8 cellular contexts compared by ENCODE assay signal in the genomic region with DNA sequence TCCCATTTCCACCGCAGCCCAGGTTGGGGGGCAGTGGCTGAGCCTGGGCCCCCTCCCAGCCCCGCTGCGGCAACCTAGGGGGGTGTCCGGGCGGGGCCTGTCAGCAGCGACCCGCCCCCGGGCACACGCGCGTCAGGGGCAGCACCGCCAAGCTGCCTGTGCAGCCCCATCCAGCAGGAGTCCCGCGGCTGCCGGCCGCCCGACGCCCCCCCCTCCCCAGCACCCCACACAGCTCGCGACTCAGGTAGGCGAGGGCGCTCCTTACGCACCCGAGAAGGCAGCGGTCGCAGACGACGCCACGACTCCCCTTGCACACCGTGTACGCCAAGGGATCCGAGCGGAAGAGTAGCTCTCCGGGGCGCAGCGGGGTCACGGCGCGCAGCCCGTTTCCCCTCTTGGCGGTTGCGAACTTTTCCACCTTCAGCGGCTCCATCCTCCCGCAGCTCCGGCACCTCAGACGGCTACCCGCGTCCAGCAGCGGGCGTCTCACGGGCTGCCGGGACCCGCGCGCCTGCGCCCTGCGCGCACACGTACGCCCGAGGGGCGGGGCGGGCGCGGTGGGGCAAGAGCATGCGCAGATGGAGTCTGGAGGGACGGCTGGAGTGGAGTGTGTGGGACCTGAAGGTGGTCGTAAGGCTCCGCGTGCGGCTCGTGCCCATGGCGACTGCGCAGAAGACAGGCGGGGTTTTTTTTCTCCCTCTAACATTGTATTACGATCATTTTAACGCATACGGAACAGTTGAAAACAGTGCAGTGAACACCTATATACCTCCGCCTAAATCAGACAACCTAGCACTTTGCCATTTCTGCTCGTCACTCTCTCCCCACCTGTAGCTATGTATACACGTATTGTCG. TPM values are rescaled to one million over a fixed set of nuclear protein-coding genes. Genes with fewer than 3 reads are reported as not detected.
A peak's percentile ranks its signal among the peaks of the same experiment; 100 is the strongest.
DNase-seq lines count a peak whose midpoint lies in the region; ATAC-seq and TF ChIP-seq lines count a peak whose summit lies in the region.

A gene (minus strand): TSS at position 495 of the 855 bp plus-strand sequence.

- no TSS peak for BruUV-seq in Panc1 (replicated peaks; lab: Mats Ljungman, UMichigan)

- peaks cover 4% of the 10 kb centered on the region; the same call in 1 of the 2 replicates for H3K36me3 ChIP-seq in Panc1 (ENCODE audit: control insufficient read depth, insufficient read depth, low read length)

- H3K36me3 Mint-ChIP-seq in activated T-cell treated with anti-CD3 and anti-CD28 coated beads, Interleukin-2, amount 50 U/mL, for 72 hours (ENCODE audit: insufficient read depth in 2 of 2): peaks cover 0 to 2% of the 10 kb centered on the region in 2 donors
- H3K36me3 Mint-ChIP-seq in nephron (ENCODE audit: low read depth): no peaks in the 10 kb centered on the region
- peaks cover 28% of the 10 kb centered on the region for H3K36me3 Mint-ChIP-seq in stimulated activated naive CD8-positive, alpha-beta T cell treated with anti-CD3 and anti-CD28 coated beads, Interleukin-15, Interleukin-2, amounts not matched to agents 100 ng/mL and 50 ng/mL, for 24 hours (ENCODE audit: low read depth)

- H3K4me3 Mint-ChIP-seq in activated T-cell treated with anti-CD3 and anti-CD28 coated beads, Interleukin-2, amount 50 U/mL, for 72 hours: peak within 1 kb of the TSS; percentile 84 to 99
- H3K4me3 Mint-ChIP-seq in nephron: peak within 1 kb of the TSS; percentile 81 to 91 (median 89)
- peak within 1 kb of the TSS; percentile 96 for H3K4me3 Mint-ChIP-seq in stimulated activated naive CD8-positive, alpha-beta T cell treated with anti-CD3 and anti-CD28 coated beads, Interleukin-15, Interleukin-2, amounts not matched to agents 100 ng/mL and 50 ng/mL, for 24 hours

- in situ Hi-C loops in Panc1 (cut with HindIII; ENCODE audit: low pct_unique_long_range_greater_than_20kb, low sequenced_read_pairs): no loop called here

- H3K4me1 Mint-ChIP-seq in activated T-cell treated with anti-CD3 and anti-CD28 coated beads, Interleukin-2, amount 50 U/mL, for 72 hours (ENCODE audit: low read depth): peaks cover 37% of the 10 kb centered on the region
- H3K4me1 Mint-ChIP-seq in nephron: peaks cover 13% of the 10 kb centered on the region
- peaks cover 31% of the 10 kb centered on the region for H3K4me1 Mint-ChIP-seq in stimulated activated naive CD8-positive, alpha-beta T cell treated with anti-CD3 and anti-CD28 coated beads, Interleukin-15, Interleukin-2, amounts not matched to agents 100 ng/mL and 50 ng/mL, for 24 hours (ENCODE audit: low read depth)

- no peak for TF ChIP-seq EP300 in Ishikawa (IDR thresholded peaks at IDR 0.05; ENCODE audit: borderline replicate concordance)

- no peaks in the 10 kb centered on the region for H3K27me3 ChIP-seq in Panc1 (ENCODE audit: control insufficient read depth, insufficient read depth, low read length)

- DNase-seq in DMS79 (lab: John Stamatoyannopoulos, UW) (peak; percentile 70), Panc1 (ENCODE audit: low read depth, low spot score) (no peak), fibroblast of peridontal ligament (ENCODE audit: extremely low read depth) (peak; percentile 58)
- DNase-seq in activated T-cell treated with anti-CD3 and anti-CD28 coated beads, Interleukin-2, amount 50 U/mL, for 72 hours: peak; percentile 83 to 86

- H3K9me3 Mint-ChIP-seq in activated T-cell treated with anti-CD3 and anti-CD28 coated beads, Interleukin-2, amount 50 U/mL, for 72 hours: no peaks in the 10 kb centered on the region
- H3K9me3 Mint-ChIP-seq in nephron: no peaks in the 10 kb centered on the region
- no peaks in the 10 kb centered on the region for H3K9me3 Mint-ChIP-seq in stimulated activated naive CD8-positive, alpha-beta T cell treated with anti-CD3 and anti-CD28 coated beads, Interleukin-15, Interleukin-2, amounts not matched to agents 100 ng/mL and 50 ng/mL, for 24 hours

- H3K4me1 ChIP-seq in Panc1 (ENCODE audit: control insufficient read depth, insufficient read depth, low read length): peaks cover 6% of the 10 kb centered on the region

- peak within 1 kb of the TSS; percentile 91 for H3K27ac Mint-ChIP-seq in activated T-cell treated with anti-CD3 and anti-CD28 coated beads, Interleukin-2, amount 50 U/mL, for 72 hours
- H3K27ac Mint-ChIP-seq in nephron: peak within 1 kb of the TSS; percentile 54 to 84 (median 71)
- peak within 1 kb of the TSS; percentile 90 for H3K27ac Mint-ChIP-seq in stimulated activated naive CD8-positive, alpha-beta T cell treated with anti-CD3 and anti-CD28 coated beads, Interleukin-15, Interleukin-2, amounts not matched to agents 100 ng/mL and 50 ng/mL, for 24 hours

- no peaks in the 10 kb centered on the region for H3K9me3 ChIP-seq in Panc1 (ENCODE audit: control insufficient read depth, insufficient read depth, low read depth, low read length)

- no peaks in the 10 kb centered on the region for H3K27me3 Mint-ChIP-seq in activated T-cell treated with anti-CD3 and anti-CD28 coated beads, Interleukin-2, amount 50 U/mL, for 72 hours (ENCODE audit: low read depth)
- H3K27me3 Mint-ChIP-seq in nephron (ENCODE audit: low read depth): peaks cover 6% of the 10 kb centered on the region
- H3K27me3 Mint-ChIP-seq in stimulated activated naive CD8-positive, alpha-beta T cell treated with anti-CD3 and anti-CD28 coated beads, Interleukin-15, Interleukin-2, amounts not matched to agents 100 ng/mL and 50 ng/mL, for 24 hours: no peaks in the 10 kb centered on the region

- intact Hi-C loops in Panc1 (cut with micrococcal nuclease; ENCODE audit: unreplicated experiment): no loop called here

- TF ChIP-seq RAD21 in Ishikawa (IDR thresholded peaks at IDR 0.05; ENCODE audit: low read depth): no peak

- peak within 1 kb of the TSS; percentile 68 to 77 for H3K4me3 ChIP-seq in Panc1 (ENCODE audit: low read depth in 2 of 2, low read length in 2 of 2)

- ATAC-seq in GM21619 (IDR thresholded peaks at IDR 0.05; ENCODE audit: unreplicated experiment) (peak; percentile 74), Panc1 (peak; percentile 92)
- ATAC-seq in activated T-cell treated with anti-CD3 and anti-CD28 coated beads, Interleukin-2, amount 50 U/mL, for 72 hours (replicated peaks in 1 of 2): peak; percentile 90 to 91

- POLR2A ChIA-PET in Panc1 (lab: Charles Lee): interaction anchor here (0.5 to 0.7 kb wide), 2 partner anchors 9 to 11 kb away, joined by 3 read pairs; no protein-coding TSS in a partner anchor

- H3K27ac ChIP-seq in Panc1 (ENCODE audit: low read length): peak within 1 kb of the TSS; percentile 54

- no peak; the same call in 1 of the 2 replicates for TF ChIP-seq CTCF in Panc1 (IDR thresholded peaks at IDR 0.05)
- peak in 1 of 3 experiments; percentile 13 for TF ChIP-seq CTCF in nephron (IDR thresholded peaks at IDR 0.05; ENCODE audit: unreplicated experiment in 3 of 3)

- CTCF ChIA-PET in Panc1 (lab: Charles Lee): no interaction called here

TF ChIP-seq in Ishikawa, 13 proteins besides CTCF, POLR2A, EP300 and RAD21:
- TF ChIP-seq, protein P1, sequence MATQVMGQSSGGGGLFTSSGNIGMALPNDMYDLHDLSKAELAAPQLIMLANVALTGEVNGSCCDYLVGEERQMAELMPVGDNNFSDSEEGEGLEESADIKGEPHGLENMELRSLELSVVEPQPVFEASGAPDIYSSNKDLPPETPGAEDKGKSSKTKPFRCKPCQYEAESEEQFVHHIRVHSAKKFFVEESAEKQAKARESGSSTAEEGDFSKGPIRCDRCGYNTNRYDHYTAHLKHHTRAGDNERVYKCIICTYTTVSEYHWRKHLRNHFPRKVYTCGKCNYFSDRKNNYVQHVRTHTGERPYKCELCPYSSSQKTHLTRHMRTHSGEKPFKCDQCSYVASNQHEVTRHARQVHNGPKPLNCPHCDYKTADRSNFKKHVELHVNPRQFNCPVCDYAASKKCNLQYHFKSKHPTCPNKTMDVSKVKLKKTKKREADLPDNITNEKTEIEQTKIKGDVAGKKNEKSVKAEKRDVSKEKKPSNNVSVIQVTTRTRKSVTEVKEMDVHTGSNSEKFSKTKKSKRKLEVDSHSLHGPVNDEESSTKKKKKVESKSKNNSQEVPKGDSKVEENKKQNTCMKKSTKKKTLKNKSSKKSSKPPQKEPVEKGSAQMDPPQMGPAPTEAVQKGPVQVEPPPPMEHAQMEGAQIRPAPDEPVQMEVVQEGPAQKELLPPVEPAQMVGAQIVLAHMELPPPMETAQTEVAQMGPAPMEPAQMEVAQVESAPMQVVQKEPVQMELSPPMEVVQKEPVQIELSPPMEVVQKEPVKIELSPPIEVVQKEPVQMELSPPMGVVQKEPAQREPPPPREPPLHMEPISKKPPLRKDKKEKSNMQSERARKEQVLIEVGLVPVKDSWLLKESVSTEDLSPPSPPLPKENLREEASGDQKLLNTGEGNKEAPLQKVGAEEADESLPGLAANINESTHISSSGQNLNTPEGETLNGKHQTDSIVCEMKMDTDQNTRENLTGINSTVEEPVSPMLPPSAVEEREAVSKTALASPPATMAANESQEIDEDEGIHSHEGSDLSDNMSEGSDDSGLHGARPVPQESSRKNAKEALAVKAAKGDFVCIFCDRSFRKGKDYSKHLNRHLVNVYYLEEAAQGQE (IDR thresholded peaks at IDR 0.05; ENCODE audit: low read depth): no peak
- TF ChIP-seq FOXM1 (IDR thresholded peaks at IDR 0.05; ENCODE audit: borderline replicate concordance, low read depth) (no peak; the same call in 1 of the 2 replicates), YY1 (IDR thresholded peaks at IDR 0.05; ENCODE audit: low read depth) (0 out of 2 replicates have a peak, but pooled peaks have one; percentile 5), EGR1 (IDR thresholded peaks at IDR 0.05) (peak; percentile 8; the same call in 1 of the 2 replicates), CREB1 (IDR thresholded peaks at IDR 0.05; ENCODE audit: low read depth) (no peak), NFIC (IDR thresholded peaks at IDR 0.05) (no peak), CEBPB (IDR thresholded peaks at IDR 0.05) (no peak), TCF12 (IDR thresholded peaks at IDR 0.05; ENCODE audit: low read depth) (no peak), TEAD4 (IDR thresholded peaks at IDR 0.05) (no peak), TAF1 (IDR thresholded peaks at IDR 0.05; ENCODE audit: low read depth) (peak; percentile 81), ZBTB7A (IDR thresholded peaks at IDR 0.05; ENCODE audit: low read depth) (peak; percentile 75)
- TF ChIP-seq, protein P2, sequence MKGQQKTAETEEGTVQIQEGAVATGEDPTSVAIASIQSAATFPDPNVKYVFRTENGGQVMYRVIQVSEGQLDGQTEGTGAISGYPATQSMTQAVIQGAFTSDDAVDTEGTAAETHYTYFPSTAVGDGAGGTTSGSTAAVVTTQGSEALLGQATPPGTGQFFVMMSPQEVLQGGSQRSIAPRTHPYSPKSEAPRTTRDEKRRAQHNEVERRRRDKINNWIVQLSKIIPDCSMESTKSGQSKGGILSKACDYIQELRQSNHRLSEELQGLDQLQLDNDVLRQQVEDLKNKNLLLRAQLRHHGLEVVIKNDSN (IDR thresholded peaks at IDR 0.05): peak; percentile 15; the same call in 1 of the 2 replicates
- TF ChIP-seq, protein P3, sequence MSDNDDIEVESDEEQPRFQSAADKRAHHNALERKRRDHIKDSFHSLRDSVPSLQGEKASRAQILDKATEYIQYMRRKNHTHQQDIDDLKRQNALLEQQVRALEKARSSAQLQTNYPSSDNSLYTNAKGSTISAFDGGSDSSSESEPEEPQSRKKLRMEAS (IDR thresholded peaks at IDR 0.05): peak; percentile 75

RNA-seq across cellular contexts. Expression of the gene that starts here (rescaled TPM):
- 17.4 TPM for total RNA-seq in Panc1 (2021; ENCODE audit: unreplicated experiment)
- polyA plus RNA-seq in Panc1 (2012; ENCODE audit: insufficient read length): 16.6 TPM
- 10 to 100 TPM; 19.1 to 21.0 TPM for total RNA-seq in activated T-cell treated with anti-CD3 and anti-CD28 coated beads, Interleukin-2, amount 50 U/mL, for 72 hours
